ENCODE assay signal across 1 cellular context in genomic region chr12:107309020-107309419, GRCh38.
TF ChIP-seq lines count a peak whose summit lies in the region.

No MANE protein-coding gene starts in this region.

TF ChIP-seq in WTC11, 78 proteins besides CTCF, POLR2A, EP300 and RAD21 (continued from another document):
- TF ChIP-seq, protein P1, sequence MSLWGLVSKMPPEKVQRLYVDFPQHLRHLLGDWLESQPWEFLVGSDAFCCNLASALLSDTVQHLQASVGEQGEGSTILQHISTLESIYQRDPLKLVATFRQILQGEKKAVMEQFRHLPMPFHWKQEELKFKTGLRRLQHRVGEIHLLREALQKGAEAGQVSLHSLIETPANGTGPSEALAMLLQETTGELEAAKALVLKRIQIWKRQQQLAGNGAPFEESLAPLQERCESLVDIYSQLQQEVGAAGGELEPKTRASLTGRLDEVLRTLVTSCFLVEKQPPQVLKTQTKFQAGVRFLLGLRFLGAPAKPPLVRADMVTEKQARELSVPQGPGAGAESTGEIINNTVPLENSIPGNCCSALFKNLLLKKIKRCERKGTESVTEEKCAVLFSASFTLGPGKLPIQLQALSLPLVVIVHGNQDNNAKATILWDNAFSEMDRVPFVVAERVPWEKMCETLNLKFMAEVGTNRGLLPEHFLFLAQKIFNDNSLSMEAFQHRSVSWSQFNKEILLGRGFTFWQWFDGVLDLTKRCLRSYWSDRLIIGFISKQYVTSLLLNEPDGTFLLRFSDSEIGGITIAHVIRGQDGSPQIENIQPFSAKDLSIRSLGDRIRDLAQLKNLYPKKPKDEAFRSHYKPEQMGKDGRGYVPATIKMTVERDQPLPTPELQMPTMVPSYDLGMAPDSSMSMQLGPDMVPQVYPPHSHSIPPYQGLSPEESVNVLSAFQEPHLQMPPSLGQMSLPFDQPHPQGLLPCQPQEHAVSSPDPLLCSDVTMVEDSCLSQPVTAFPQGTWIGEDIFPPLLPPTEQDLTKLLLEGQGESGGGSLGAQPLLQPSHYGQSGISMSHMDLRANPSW (CRISPR knock-in tag; conservative IDR thresholded peaks at IDR 0.05; ENCODE audit: low read depth), result no peak
- TF ChIP-seq, protein P2, sequence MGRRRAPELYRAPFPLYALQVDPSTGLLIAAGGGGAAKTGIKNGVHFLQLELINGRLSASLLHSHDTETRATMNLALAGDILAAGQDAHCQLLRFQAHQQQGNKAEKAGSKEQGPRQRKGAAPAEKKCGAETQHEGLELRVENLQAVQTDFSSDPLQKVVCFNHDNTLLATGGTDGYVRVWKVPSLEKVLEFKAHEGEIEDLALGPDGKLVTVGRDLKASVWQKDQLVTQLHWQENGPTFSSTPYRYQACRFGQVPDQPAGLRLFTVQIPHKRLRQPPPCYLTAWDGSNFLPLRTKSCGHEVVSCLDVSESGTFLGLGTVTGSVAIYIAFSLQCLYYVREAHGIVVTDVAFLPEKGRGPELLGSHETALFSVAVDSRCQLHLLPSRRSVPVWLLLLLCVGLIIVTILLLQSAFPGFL (CRISPR knock-in tag; IDR thresholded peaks at IDR 0.05; ENCODE audit: borderline replicate concordance), result no peak
- TF ChIP-seq ATF3 (CRISPR knock-in tag; conservative IDR thresholded peaks at IDR 0.05), result no peak
- TF ChIP-seq, protein P3, sequence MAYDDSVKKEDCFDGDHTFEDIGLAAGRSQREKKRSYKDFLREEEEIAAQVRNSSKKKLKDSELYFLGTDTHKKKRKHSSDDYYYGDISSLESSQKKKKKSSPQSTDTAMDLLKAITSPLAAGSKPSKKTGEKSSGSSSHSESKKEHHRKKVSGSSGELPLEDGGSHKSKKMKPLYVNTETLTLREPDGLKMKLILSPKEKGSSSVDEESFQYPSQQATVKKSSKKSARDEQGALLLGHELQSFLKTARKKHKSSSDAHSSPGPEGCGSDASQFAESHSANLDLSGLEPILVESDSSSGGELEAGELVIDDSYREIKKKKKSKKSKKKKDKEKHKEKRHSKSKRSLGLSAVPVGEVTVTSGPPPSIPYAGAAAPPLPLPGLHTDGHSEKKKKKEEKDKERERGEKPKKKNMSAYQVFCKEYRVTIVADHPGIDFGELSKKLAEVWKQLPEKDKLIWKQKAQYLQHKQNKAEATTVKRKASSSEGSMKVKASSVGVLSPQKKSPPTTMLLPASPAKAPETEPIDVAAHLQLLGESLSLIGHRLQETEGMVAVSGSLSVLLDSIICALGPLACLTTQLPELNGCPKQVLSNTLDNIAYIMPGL (CRISPR knock-in tag; IDR thresholded peaks at IDR 0.05), result no peak
- TF ChIP-seq ZNF232 (CRISPR knock-in tag; IDR thresholded peaks at IDR 0.05), result no peak
- no peak for TF ChIP-seq SOX15 (CRISPR knock-in tag; IDR thresholded peaks at IDR 0.05)
- TF ChIP-seq ATF2 (CRISPR knock-in tag; IDR thresholded peaks at IDR 0.05; ENCODE audit: borderline replicate concordance, low read depth), result no peak
TF ChIP-seq in WTC11: peak in this region for 0.
